Comparison of ENCODE assay signal across 1 cellular context in genomic region chrX:153972368-153973126, GRCh38.
TF ChIP-seq lines count a peak whose summit lies in the region.

Gene TMEM187, plus strand, starts transcription at chrX:153972754. Its CDS starts 9,309 bp downstream, at chrX:153982063.

TF ChIP-seq in K562, 482 proteins besides CTCF, POLR2A, EP300 and RAD21 (continued from another document and continues in another):
- no peak for TF ChIP-seq CHD7 (IDR thresholded peaks at IDR 0.05; ENCODE audit: low read depth, low read length)
- TF ChIP-seq POLR3A (IDR thresholded peaks at IDR 0.05; ENCODE audit: borderline replicate concordance, extremely low read depth, insufficient read depth, insufficient read length), result no peak
- no peak for TF ChIP-seq NELFE (IDR thresholded peaks at IDR 0.05; ENCODE audit: insufficient read depth, insufficient read length)
- no peak for TF ChIP-seq ZBTB43 (CRISPR knock-in tag; IDR thresholded peaks at IDR 0.05)
- TF ChIP-seq IRF9 (tag; IDR thresholded peaks at IDR 0.05), result no peak
- no peak for TF ChIP-seq HSF4 (CRISPR knock-in tag; IDR thresholded peaks at IDR 0.05; ENCODE audit: borderline replicate concordance)
- no peak for TF ChIP-seq BCOR (IDR thresholded peaks at IDR 0.05)
- no peak for TF ChIP-seq SNAPC5 (CRISPR knock-in tag; IDR thresholded peaks at IDR 0.05)
- TF ChIP-seq MBD1 (CRISPR knock-in tag; IDR thresholded peaks at IDR 0.05), result no peak
- TF ChIP-seq SMARCE1 (IDR thresholded peaks at IDR 0.05), result no peak
- no peak for TF ChIP-seq SMAD2 (IDR thresholded peaks at IDR 0.05; ENCODE audit: low read depth, low read length)
- no peak for TF ChIP-seq ZNF133 (CRISPR knock-in tag; IDR thresholded peaks at IDR 0.05)
- peak in 1 of 2 experiments; percentile 26; a peak in 1 of 4 replicates for TF ChIP-seq SIN3A (IDR thresholded peaks at IDR 0.05; ENCODE audit: borderline replicate concordance in 2 of 2, control insufficient read depth in 1 of 2, low read depth in 2 of 2, low read length in 2 of 2)
- TF ChIP-seq NCOR1 (IDR thresholded peaks at IDR 0.05), result no peak
- no peak for TF ChIP-seq KLF13 (tag; IDR thresholded peaks at IDR 0.05; ENCODE audit: borderline replicate concordance, low read depth)
- TF ChIP-seq BHLHE40 (IDR thresholded peaks at IDR 0.05; ENCODE audit: low read length), result peak; percentile 77
- 0 out of 2 replicates have a peak, but pooled peaks have one; percentile 39 for TF ChIP-seq HDAC8 (tag; IDR thresholded peaks at IDR 0.05)
- peak in 1 of 2 experiments; percentile 18; a peak in 1 of 4 replicates for TF ChIP-seq MNT (conservative IDR thresholded peaks at IDR 0.05)
- TF ChIP-seq RBBP5 (IDR thresholded peaks at IDR 0.05; ENCODE audit: borderline replicate concordance, insufficient read depth, low read length, poor library complexity, severe bottlenecking), result no peak
- no peak for TF ChIP-seq ZNF212 (CRISPR knock-in tag; IDR thresholded peaks at IDR 0.05)
- no peak for TF ChIP-seq FIP1L1 (IDR thresholded peaks at IDR 0.05; ENCODE audit: low read depth, low read length, poor library complexity, severe bottlenecking)
- no peak for TF ChIP-seq HDAC3 (IDR thresholded peaks at IDR 0.05; ENCODE audit: borderline replicate concordance, partially characterized antibody)
- no peak for TF ChIP-seq POLR2H (tag; IDR thresholded peaks at IDR 0.05; ENCODE audit: low read depth)
- TF ChIP-seq BRCA1 (IDR thresholded peaks at IDR 0.05), result no peak
- TF ChIP-seq BRCA1 (CRISPR knock-in tag; IDR thresholded peaks at IDR 0.05), result no peak
- peak; percentile 71 for TF ChIP-seq GMEB1 (CRISPR knock-in tag; IDR thresholded peaks at IDR 0.05)
